22 cellular contexts compared by ENCODE assay signal in the genomic region with DNA sequence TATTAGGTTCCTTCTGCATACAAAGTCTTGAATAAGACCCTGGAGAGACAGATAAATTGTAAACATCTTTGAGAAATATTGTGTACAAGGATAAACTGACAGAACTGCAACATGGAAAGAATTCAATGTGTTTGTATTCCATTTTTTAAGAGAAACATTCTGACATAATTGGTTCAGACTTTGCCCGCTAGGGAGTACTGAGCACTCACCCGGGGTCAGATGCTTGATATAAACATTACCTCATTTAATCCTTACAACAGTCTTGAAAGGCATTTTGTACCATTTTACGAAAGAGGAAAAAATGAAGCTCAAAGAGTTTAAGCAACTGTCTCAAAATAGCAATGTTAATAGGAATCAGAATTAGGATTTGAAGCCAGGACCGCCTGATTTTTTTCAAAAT.
"Had no signal": no experiment of that assay in that cellular context is flagged by ENCODE, and none has a peak within 500 bp of the region (broad histone marks: within the 10 kb centered on the region; RNA-seq: fewer than 3 reads in every experiment).

No MANE protein-coding gene starts in this region.

- H3K4me1 ChIP-seq: SJSA1 had no signal

- H3K9me3 ChIP-seq: MG63, SJSA1 had no signal

- H3K36me3 ChIP-seq: MG63, SJSA1 had no signal

- H3K27ac ChIP-seq: SJSA1, SK-N-MC had no signal

- H3K4me3 ChIP-seq: MG63, SJSA1, SK-N-MC had no signal

- DNase-seq: Karpas-422, KG1, MG63, NCI-H1092, NCI-H1105 treated with DMSO at 0.1 percent for 48 hours, NCI-H1417 treated with DMSO at 0.1 percent for 48 hours, NCI-H146, NCI-H1694 treated with DMSO at 0.1 percent for 48 hours, NCI-H1930, NCI-H2081, NCI-H2107, NCI-H226, NCI-H446, NCI-H510A, NCI-H524 treated with DMSO at 0.1 percent for 48 hours, NCI-H69, NCI-H774, Right ventricle myocardium superior, RPMI8226, SIG-M5 had no signal
